ENCODE assay signal across 8 cellular contexts in the genomic region with DNA sequence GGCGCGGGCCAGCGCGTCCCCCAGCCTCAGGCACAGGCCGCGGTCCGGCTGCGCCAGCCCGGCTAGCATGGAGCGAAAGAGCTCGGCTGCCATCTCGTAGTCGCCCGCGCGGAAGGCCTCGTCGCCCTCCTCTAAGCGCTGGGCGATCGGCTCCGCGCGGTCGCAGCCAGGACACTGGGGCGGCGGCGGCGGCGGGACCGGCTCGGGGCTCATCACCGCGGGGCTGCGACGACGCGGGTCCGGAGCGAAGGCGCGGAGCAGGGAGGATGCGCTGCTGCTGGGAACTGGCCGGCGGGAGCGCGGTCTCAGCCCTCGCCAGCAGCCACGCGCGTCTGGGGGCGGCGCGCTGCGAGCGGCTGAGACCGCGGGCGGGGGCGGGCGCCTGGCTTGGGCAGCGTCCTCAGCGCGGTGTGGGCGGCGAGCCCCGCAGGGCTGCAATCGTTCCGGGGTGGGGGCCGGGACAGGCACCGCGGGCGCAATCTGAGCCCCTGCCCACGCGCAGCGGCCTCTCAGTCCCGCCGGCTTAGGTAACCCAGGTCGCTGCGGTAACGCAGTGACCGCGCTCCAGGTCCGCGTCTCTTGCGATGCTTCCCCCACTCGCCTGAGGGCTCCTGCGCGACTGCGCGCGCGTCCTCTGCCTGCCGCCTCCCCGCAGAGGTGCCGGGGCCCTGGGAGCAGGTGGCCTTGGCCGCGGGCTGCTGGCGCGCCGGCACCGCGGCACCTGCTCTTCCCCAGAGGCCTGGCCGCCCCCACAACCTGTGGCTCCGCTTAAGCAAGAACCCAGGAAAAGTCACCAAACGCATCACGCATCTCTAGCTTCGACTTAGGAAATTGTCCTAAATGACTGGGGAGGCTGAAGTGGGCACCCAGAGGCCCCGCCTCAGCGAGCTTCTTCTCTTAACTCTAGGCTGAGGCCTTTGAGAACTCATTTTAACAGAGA. TPM values are rescaled to one million over a fixed set of nuclear protein-coding genes. Genes with fewer than 3 reads are reported as not detected.
A peak's percentile ranks its signal among the peaks of the same experiment; 100 is the strongest.
DNase-seq lines count a peak whose midpoint lies in the region; ATAC-seq and TF ChIP-seq lines count a peak whose summit lies in the region.

A gene (minus strand): TSS at position 621 of the 940 bp plus-strand sequence. CDS start 408 bp downstream, at position 213.

- no peaks in the 10 kb centered on the region for H3K36me3 ChIP-seq in right atrium auricular region

- peak within 1 kb of the TSS; percentile 80 for H3K4me3 Mint-ChIP-seq in Calu3 (ENCODE audit: low read depth, unreplicated experiment)
- peak within 1 kb of the TSS; percentile 60 for H3K4me3 Mint-ChIP-seq in activated naive CD8-positive, alpha-beta T cell treated with anti-CD3 and anti-CD28 coated beads, Interleukin-2, amount 10 ng/mL, durations not matched to agents 7 days and 5 days

- peak; percentile 66 for DNase-seq in Calu3
- peak; percentile 1 for DNase-seq in M059J (ENCODE audit: low read depth)
- DNase-seq in activated naive CD8-positive, alpha-beta T cell treated with anti-CD3 and anti-CD28 coated beads, Interleukin-2, amount 10 ng/mL, durations not matched to agents 7 days and 5 days, result peak; percentile 40
- DNase-seq in right atrium auricular region (ENCODE audit: low spot score), result no peak
- peak; percentile 53 for DNase-seq in putamen (ENCODE audit: low spot score)
- no peak for DNase-seq in foreskin melanocyte

- H3K27ac Mint-ChIP-seq in Calu3 (ENCODE audit: unreplicated experiment), result no peak within 1 kb of the TSS
- no peak within 1 kb of the TSS for H3K27ac Mint-ChIP-seq in activated naive CD8-positive, alpha-beta T cell treated with anti-CD3 and anti-CD28 coated beads, Interleukin-2, amount 10 ng/mL, durations not matched to agents 7 days and 5 days

- CTCF ChIA-PET in Calu3 (lab: Charles Lee), result interaction anchor here (1.2 to 2.6 kb wide), 4 partner anchors 31 to 59 kb away, joined by 3 to 13 read pairs (median 7); no protein-coding TSS in a partner anchor

- intact Hi-C loops in Calu3 (cut with micrococcal nuclease; ENCODE audit: unreplicated experiment), result loop anchor here (2.0 to 5.0 kb wide), 3 partner anchors 35 to 59 kb away; no protein-coding TSS in a partner anchor

- TF ChIP-seq CTCF in Calu3 (IDR thresholded peaks at IDR 0.05; ENCODE audit: unreplicated experiment), result no peak
- no peak for TF ChIP-seq CTCF in right atrium auricular region (IDR thresholded peaks at IDR 0.05)

- H3K4me3 ChIP-seq in right atrium auricular region, result peak within 1 kb of the TSS; percentile 58 to 68

- no peaks in the 10 kb centered on the region for H3K27me3 ChIP-seq in right atrium auricular region

- POLR2A ChIA-PET in activated naive CD8-positive, alpha-beta T cell treated with anti-CD3 and anti-CD28 coated beads, Interleukin-2, amount 10 ng/mL, durations not matched to agents 7 days and 5 days (lab: Charles Lee), result no interaction called here

- peaks cover 6% of the 10 kb centered on the region for H3K9me3 Mint-ChIP-seq in Calu3 (ENCODE audit: low read depth, unreplicated experiment)
- peaks cover 12% of the 10 kb centered on the region for H3K9me3 Mint-ChIP-seq in activated naive CD8-positive, alpha-beta T cell treated with anti-CD3 and anti-CD28 coated beads, Interleukin-2, amount 10 ng/mL, durations not matched to agents 7 days and 5 days

- peak; percentile 45 for ATAC-seq in activated naive CD8-positive, alpha-beta T cell treated with anti-CD3 and anti-CD28 coated beads, Interleukin-2, amount 10 ng/mL, durations not matched to agents 7 days and 5 days (ENCODE audit: low read depth)
- no peak for ATAC-seq in HG02981 (IDR thresholded peaks at IDR 0.05; ENCODE audit: unreplicated experiment)
- no peak for ATAC-seq in HG03097 (IDR thresholded peaks at IDR 0.05; ENCODE audit: low FRiP score, unreplicated experiment)

- no TSS peak for BruUV-seq in Calu3 (replicated peaks; lab: Mats Ljungman, UMichigan)

- peaks cover 0 to 8% of the 10 kb centered on the region in 2 donors for H3K9me3 ChIP-seq in right atrium auricular region

- H3K27ac ChIP-seq in right atrium auricular region, result peak within 1 kb of the TSS; percentile 81 to 89

- peaks cover 9% of the 10 kb centered on the region for H3K4me1 Mint-ChIP-seq in Calu3 (ENCODE audit: low read depth, unreplicated experiment)
- H3K4me1 Mint-ChIP-seq in activated naive CD8-positive, alpha-beta T cell treated with anti-CD3 and anti-CD28 coated beads, Interleukin-2, amount 10 ng/mL, durations not matched to agents 7 days and 5 days, result peaks cover 4% of the 10 kb centered on the region

- no peaks in the 10 kb centered on the region for H3K27me3 Mint-ChIP-seq in Calu3 (ENCODE audit: unreplicated experiment)
- peaks cover 67% of the 10 kb centered on the region for H3K27me3 Mint-ChIP-seq in activated naive CD8-positive, alpha-beta T cell treated with anti-CD3 and anti-CD28 coated beads, Interleukin-2, amount 10 ng/mL, durations not matched to agents 7 days and 5 days

- peaks cover 0 to 9% of the 10 kb centered on the region in 2 donors for H3K4me1 ChIP-seq in right atrium auricular region

- peaks cover 34% of the 10 kb centered on the region for H3K36me3 Mint-ChIP-seq in Calu3 (ENCODE audit: insufficient read depth, unreplicated experiment)
- H3K36me3 Mint-ChIP-seq in activated naive CD8-positive, alpha-beta T cell treated with anti-CD3 and anti-CD28 coated beads, Interleukin-2, amount 10 ng/mL, durations not matched to agents 7 days and 5 days, result peaks cover 4% of the 10 kb centered on the region

RNA-seq across cellular contexts. Expression of the gene that starts here (rescaled TPM):
- total RNA-seq in Calu3 (2022) (8.7 and 9.7 TPM in 2 replicates), right atrium auricular region (10 to 100 TPM; 11.3 to 18.9 TPM)
- total RNA-seq in M059J (2014; rRNA removed; shearing (Covaris generic)), result 0.10 TPM in 1 of 2 replicates, not detected in the other
- under 1 TPM; 0.08 to 0.09 TPM for total RNA-seq in activated naive CD8-positive, alpha-beta T cell treated with anti-CD3 and anti-CD28 coated beads, Interleukin-2, amount 10 ng/mL, durations not matched to agents 7 days and 5 days

Comparison
In these comparisons a context has a peak if more than half of its experiments do, and no peak if none do; other contexts are left out.
1. Peak in DNase-seq in M059J; RNA of the gene not detected or under 1 TPM.
2. Peak in DNase-seq and ATAC-seq in activated naive CD8-positive, alpha-beta T cell treated with anti-CD3 and anti-CD28 coated beads, Interleukin-2, amount 10 ng/mL, durations not matched to agents 7 days and 5 days; RNA of the gene not detected or under 1 TPM.
3. DNase-seq: peak in Calu3 (single experiment) and putamen (single experiment); none in right atrium auricular region (single experiment) and foreskin melanocyte (single experiment).